In the genomic region with DNA sequence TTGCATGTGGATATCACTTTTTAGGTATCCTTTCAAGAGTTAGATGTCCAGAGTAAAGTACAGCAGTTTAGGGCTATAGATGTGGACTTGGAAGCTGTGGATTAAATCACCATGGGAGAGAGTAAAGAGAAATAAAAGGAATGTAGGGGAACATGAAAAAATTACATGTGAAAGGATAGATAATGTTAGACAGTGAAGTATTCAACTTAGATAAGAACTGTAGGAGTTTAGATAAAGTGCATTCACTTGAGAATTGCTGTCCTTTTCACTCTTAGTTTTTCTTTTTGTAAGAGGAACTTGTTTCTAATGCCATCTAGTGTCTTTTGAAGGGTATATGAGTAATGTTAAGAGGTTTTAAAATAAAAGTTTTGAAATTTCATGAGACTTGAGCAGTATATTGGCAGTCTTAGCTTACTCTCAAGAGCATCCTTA, we compare ENCODE assay signal across 10 cellular contexts. TPM values are rescaled to one million over a fixed set of nuclear protein-coding genes. Genes with fewer than 3 reads are reported as not detected.
DNase-seq lines count a peak whose midpoint lies in the region; ATAC-seq and TF ChIP-seq lines count a peak whose summit lies in the region.
"Had no signal": no experiment of that assay in that cellular context is flagged by ENCODE, and none has a peak within 500 bp of the region (broad histone marks: within the 10 kb centered on the region; RNA-seq: fewer than 3 reads in every experiment).

No MANE protein-coding gene starts in this region.

- no peak for ATAC-seq in activated CD8-positive, alpha-beta T cell treated with anti-CD3 and anti-CD28 coated beads for 36 hours

- no peak for TF ChIP-seq EP300 in Ishikawa (IDR thresholded peaks at IDR 0.05; ENCODE audit: borderline replicate concordance)

- H3K4me1 Mint-ChIP-seq in activated CD8-positive, alpha-beta T cell treated with anti-CD3 and anti-CD28 coated beads for 36 hours (ENCODE audit: low read depth), result peaks cover 12% of the 10 kb centered on the region

- H3K9me3 Mint-ChIP-seq in activated CD8-positive, alpha-beta T cell treated with anti-CD3 and anti-CD28 coated beads for 36 hours, result no peaks in the 10 kb centered on the region

- intact Hi-C loops in activated CD8-positive, alpha-beta T cell treated with anti-CD3 and anti-CD28 coated beads for 36 hours (cut with micrococcal nuclease), result no loop called here

- peak; percentile 25; the same call in 1 of the 2 replicates for TF ChIP-seq RAD21 in Ishikawa (IDR thresholded peaks at IDR 0.05; ENCODE audit: low read depth)

- in situ Hi-C loops in Caki2 (cut with HindIII; ENCODE audit: low pct_unique_long_range_greater_than_20kb, low sequenced_read_pairs), result no loop called here

- H3K36me3 Mint-ChIP-seq in activated CD8-positive, alpha-beta T cell treated with anti-CD3 and anti-CD28 coated beads for 36 hours (ENCODE audit: low read depth), result peaks cover 1% of the 10 kb centered on the region

- peak; percentile 44 for TF ChIP-seq CTCF in activated CD8-positive, alpha-beta T cell treated with anti-CD3 and anti-CD28 coated beads for 36 hours (IDR thresholded peaks at IDR 0.05)

- POLR2A ChIA-PET in activated CD8-positive, alpha-beta T cell treated with anti-CD3 and anti-CD28 coated beads for 36 hours (lab: Charles Lee), result interaction anchor here (0.6 kb wide), 1 partner anchor 1119 kb away, joined by 4 read pairs; no protein-coding TSS in a partner anchor

- no peaks in the 10 kb centered on the region for H3K27me3 Mint-ChIP-seq in activated CD8-positive, alpha-beta T cell treated with anti-CD3 and anti-CD28 coated beads for 36 hours
- H3K27me3 Mint-ChIP-seq: progenitor cell of endocrine pancreas had no signal

- H3K27ac Mint-ChIP-seq in activated CD8-positive, alpha-beta T cell treated with anti-CD3 and anti-CD28 coated beads for 36 hours, result peak overlapping the region; percentile 6
- H3K27ac Mint-ChIP-seq: progenitor cell of endocrine pancreas had no signal

- DNase-seq in Caki2 (ENCODE audit: low read depth), result peak; percentile 32
- DNase-seq in activated CD8-positive, alpha-beta T cell treated with anti-CD3 and anti-CD28 coated beads for 36 hours, result no peak
- DNase-seq in kidney glomerular epithelial cell (lab: John Stamatoyannopoulos, UW), result peak; percentile 5
- no peak for DNase-seq in hippocampal formation (lab: John Stamatoyannopoulos, UW)
- DNase-seq in iPS-NIHi11 (ENCODE audit: low spot score), result no peak
- no peak for DNase-seq in NCI-H2107 (lab: John Stamatoyannopoulos, UW)
- DNase-seq in anterior cingulate cortex (lab: John Stamatoyannopoulos, UW), result no peak
- DNase-seq: NCI-H524 had no signal

- H3K4me3 Mint-ChIP-seq in activated CD8-positive, alpha-beta T cell treated with anti-CD3 and anti-CD28 coated beads for 36 hours, result no peak overlapping the region

- CTCF ChIA-PET in activated CD8-positive, alpha-beta T cell treated with anti-CD3 and anti-CD28 coated beads for 36 hours (lab: Charles Lee), result interaction anchor here (1.7 kb wide), 1 partner anchor 350 kb away, joined by 3 read pairs; no protein-coding TSS in a partner anchor

TF ChIP-seq in Ishikawa, 13 proteins besides CTCF, POLR2A, EP300 and RAD21:
- TF ChIP-seq CEBPB (IDR thresholded peaks at IDR 0.05), result no peak
- no peak for TF ChIP-seq TCF12 (IDR thresholded peaks at IDR 0.05; ENCODE audit: low read depth)
- no peak for TF ChIP-seq EGR1 (IDR thresholded peaks at IDR 0.05)
- no peak for TF ChIP-seq TAF1 (IDR thresholded peaks at IDR 0.05; ENCODE audit: low read depth)
- no peak for TF ChIP-seq YY1 (IDR thresholded peaks at IDR 0.05; ENCODE audit: low read depth)
- no peak for TF ChIP-seq ZBTB7A (IDR thresholded peaks at IDR 0.05; ENCODE audit: low read depth)
- TF ChIP-seq, protein P1, sequence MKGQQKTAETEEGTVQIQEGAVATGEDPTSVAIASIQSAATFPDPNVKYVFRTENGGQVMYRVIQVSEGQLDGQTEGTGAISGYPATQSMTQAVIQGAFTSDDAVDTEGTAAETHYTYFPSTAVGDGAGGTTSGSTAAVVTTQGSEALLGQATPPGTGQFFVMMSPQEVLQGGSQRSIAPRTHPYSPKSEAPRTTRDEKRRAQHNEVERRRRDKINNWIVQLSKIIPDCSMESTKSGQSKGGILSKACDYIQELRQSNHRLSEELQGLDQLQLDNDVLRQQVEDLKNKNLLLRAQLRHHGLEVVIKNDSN (IDR thresholded peaks at IDR 0.05), result no peak
- TF ChIP-seq, protein P2, sequence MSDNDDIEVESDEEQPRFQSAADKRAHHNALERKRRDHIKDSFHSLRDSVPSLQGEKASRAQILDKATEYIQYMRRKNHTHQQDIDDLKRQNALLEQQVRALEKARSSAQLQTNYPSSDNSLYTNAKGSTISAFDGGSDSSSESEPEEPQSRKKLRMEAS (IDR thresholded peaks at IDR 0.05), result no peak
- TF ChIP-seq, protein P3, sequence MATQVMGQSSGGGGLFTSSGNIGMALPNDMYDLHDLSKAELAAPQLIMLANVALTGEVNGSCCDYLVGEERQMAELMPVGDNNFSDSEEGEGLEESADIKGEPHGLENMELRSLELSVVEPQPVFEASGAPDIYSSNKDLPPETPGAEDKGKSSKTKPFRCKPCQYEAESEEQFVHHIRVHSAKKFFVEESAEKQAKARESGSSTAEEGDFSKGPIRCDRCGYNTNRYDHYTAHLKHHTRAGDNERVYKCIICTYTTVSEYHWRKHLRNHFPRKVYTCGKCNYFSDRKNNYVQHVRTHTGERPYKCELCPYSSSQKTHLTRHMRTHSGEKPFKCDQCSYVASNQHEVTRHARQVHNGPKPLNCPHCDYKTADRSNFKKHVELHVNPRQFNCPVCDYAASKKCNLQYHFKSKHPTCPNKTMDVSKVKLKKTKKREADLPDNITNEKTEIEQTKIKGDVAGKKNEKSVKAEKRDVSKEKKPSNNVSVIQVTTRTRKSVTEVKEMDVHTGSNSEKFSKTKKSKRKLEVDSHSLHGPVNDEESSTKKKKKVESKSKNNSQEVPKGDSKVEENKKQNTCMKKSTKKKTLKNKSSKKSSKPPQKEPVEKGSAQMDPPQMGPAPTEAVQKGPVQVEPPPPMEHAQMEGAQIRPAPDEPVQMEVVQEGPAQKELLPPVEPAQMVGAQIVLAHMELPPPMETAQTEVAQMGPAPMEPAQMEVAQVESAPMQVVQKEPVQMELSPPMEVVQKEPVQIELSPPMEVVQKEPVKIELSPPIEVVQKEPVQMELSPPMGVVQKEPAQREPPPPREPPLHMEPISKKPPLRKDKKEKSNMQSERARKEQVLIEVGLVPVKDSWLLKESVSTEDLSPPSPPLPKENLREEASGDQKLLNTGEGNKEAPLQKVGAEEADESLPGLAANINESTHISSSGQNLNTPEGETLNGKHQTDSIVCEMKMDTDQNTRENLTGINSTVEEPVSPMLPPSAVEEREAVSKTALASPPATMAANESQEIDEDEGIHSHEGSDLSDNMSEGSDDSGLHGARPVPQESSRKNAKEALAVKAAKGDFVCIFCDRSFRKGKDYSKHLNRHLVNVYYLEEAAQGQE (IDR thresholded peaks at IDR 0.05; ENCODE audit: low read depth), result no peak
- no peak for TF ChIP-seq FOXM1 (IDR thresholded peaks at IDR 0.05; ENCODE audit: borderline replicate concordance, low read depth)
- TF ChIP-seq NFIC (IDR thresholded peaks at IDR 0.05), result no peak
TF ChIP-seq in Ishikawa: peak in this region for 0.

RNA-seq across cellular contexts. Expression of a gene that starts 40.1 kb away (rescaled TPM):
- 25.5 and 27.5 TPM in 2 replicates for total RNA-seq in Caki2 (2014; rRNA removed; shearing (Covaris generic); ENCODE audit: low replicate concordance)
- total RNA-seq in activated CD8-positive, alpha-beta T cell treated with anti-CD3 and anti-CD28 coated beads for 36 hours, result 10 to 100 TPM; 18.2 to 19.5 TPM

Comparison
In these comparisons a context has a peak if more than half of its experiments do, and no peak if none do; other contexts are left out.
1. DNase-seq: peak in Caki2 (single experiment) and kidney glomerular epithelial cell (single experiment); none in activated CD8-positive, alpha-beta T cell treated with anti-CD3 and anti-CD28 coated beads for 36 hours (single experiment), hippocampal formation (0 of 2), iPS-NIHi11 (single experiment), NCI-H2107 (single experiment) and anterior cingulate cortex (0 of 58).